In the genomic region with DNA sequence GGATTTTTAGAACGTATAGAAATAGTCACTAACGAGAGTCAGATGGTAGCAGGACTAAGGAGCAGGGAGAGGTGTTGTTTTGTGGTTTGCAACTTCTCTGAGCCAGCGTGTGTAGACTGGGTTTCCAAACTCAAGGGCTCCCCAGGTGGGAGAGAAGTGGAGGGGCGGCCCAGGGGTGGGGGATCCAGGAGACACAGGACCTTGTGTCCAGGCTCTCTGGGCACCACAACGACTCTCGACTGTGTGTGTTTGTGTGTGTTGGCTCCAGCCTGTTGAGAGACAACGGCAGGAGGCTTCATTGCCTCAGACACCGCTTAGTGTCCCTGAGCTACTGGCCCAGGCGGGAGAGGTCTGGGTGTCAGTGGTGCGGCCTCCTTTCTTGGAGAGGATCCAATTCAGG, we compare ENCODE assay signal across 1 cellular context.
TF ChIP-seq lines count a peak whose summit lies in the region.

No MANE protein-coding gene starts in this region.

TF ChIP-seq in H1, 55 proteins besides CTCF, POLR2A, EP300 and RAD21:
- TF ChIP-seq YY1 (IDR thresholded peaks at IDR 0.05; ENCODE audit: low read depth, low read length) (no peak), POLR2AphosphoS5 (IDR thresholded peaks at IDR 0.05; ENCODE audit: low read depth, low read length) (no peak), SIRT6 (IDR thresholded peaks at IDR 0.05; ENCODE audit: low read length) (no peak), SUZ12 (IDR thresholded peaks at IDR 0.05; ENCODE audit: low read length) (no peak), CEBPB (IDR thresholded peaks at IDR 0.05; ENCODE audit: low read depth, low read length) (no peak), BACH1 (IDR thresholded peaks at IDR 0.05; ENCODE audit: low read length) (no peak), SIN3A (conservative IDR thresholded peaks at IDR 0.05 in 1 of 2, IDR thresholded peaks at IDR 0.05 in 1 of 2; ENCODE audit: low read depth in 1 of 2, low read length in 2 of 2) (no peak), KDM1A (IDR thresholded peaks at IDR 0.05; ENCODE audit: borderline replicate concordance, low read length) (no peak), KDM5A (IDR thresholded peaks at IDR 0.05; ENCODE audit: low read length) (no peak), HDAC6 (IDR thresholded peaks at IDR 0.05; ENCODE audit: low read depth, low read length) (no peak), CHD2 (IDR thresholded peaks at IDR 0.05; ENCODE audit: low read length) (no peak), RFX5 (IDR thresholded peaks at IDR 0.05; ENCODE audit: borderline replicate concordance, low read depth, low read length) (no peak), MAFK (IDR thresholded peaks at IDR 0.05; ENCODE audit: low read depth, low read length) (no peak), EGR1 (IDR thresholded peaks at IDR 0.05; ENCODE audit: borderline replicate concordance, low read depth, low read length) (no peak)
- TF ChIP-seq, protein P1, sequence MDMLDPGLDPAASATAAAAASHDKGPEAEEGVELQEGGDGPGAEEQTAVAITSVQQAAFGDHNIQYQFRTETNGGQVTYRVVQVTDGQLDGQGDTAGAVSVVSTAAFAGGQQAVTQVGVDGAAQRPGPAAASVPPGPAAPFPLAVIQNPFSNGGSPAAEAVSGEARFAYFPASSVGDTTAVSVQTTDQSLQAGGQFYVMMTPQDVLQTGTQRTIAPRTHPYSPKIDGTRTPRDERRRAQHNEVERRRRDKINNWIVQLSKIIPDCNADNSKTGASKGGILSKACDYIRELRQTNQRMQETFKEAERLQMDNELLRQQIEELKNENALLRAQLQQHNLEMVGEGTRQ (IDR thresholded peaks at IDR 0.05; ENCODE audit: low read length) = no peak
- TF ChIP-seq, protein P2, sequence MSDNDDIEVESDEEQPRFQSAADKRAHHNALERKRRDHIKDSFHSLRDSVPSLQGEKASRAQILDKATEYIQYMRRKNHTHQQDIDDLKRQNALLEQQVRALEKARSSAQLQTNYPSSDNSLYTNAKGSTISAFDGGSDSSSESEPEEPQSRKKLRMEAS (IDR thresholded peaks at IDR 0.05) = no peak
- TF ChIP-seq, protein P3, sequence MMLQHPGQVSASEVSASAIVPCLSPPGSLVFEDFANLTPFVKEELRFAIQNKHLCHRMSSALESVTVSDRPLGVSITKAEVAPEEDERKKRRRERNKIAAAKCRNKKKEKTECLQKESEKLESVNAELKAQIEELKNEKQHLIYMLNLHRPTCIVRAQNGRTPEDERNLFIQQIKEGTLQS (IDR thresholded peaks at IDR 0.05; ENCODE audit: insufficient read depth, low read depth, low read length) = no peak
- TF ChIP-seq, protein P4, sequence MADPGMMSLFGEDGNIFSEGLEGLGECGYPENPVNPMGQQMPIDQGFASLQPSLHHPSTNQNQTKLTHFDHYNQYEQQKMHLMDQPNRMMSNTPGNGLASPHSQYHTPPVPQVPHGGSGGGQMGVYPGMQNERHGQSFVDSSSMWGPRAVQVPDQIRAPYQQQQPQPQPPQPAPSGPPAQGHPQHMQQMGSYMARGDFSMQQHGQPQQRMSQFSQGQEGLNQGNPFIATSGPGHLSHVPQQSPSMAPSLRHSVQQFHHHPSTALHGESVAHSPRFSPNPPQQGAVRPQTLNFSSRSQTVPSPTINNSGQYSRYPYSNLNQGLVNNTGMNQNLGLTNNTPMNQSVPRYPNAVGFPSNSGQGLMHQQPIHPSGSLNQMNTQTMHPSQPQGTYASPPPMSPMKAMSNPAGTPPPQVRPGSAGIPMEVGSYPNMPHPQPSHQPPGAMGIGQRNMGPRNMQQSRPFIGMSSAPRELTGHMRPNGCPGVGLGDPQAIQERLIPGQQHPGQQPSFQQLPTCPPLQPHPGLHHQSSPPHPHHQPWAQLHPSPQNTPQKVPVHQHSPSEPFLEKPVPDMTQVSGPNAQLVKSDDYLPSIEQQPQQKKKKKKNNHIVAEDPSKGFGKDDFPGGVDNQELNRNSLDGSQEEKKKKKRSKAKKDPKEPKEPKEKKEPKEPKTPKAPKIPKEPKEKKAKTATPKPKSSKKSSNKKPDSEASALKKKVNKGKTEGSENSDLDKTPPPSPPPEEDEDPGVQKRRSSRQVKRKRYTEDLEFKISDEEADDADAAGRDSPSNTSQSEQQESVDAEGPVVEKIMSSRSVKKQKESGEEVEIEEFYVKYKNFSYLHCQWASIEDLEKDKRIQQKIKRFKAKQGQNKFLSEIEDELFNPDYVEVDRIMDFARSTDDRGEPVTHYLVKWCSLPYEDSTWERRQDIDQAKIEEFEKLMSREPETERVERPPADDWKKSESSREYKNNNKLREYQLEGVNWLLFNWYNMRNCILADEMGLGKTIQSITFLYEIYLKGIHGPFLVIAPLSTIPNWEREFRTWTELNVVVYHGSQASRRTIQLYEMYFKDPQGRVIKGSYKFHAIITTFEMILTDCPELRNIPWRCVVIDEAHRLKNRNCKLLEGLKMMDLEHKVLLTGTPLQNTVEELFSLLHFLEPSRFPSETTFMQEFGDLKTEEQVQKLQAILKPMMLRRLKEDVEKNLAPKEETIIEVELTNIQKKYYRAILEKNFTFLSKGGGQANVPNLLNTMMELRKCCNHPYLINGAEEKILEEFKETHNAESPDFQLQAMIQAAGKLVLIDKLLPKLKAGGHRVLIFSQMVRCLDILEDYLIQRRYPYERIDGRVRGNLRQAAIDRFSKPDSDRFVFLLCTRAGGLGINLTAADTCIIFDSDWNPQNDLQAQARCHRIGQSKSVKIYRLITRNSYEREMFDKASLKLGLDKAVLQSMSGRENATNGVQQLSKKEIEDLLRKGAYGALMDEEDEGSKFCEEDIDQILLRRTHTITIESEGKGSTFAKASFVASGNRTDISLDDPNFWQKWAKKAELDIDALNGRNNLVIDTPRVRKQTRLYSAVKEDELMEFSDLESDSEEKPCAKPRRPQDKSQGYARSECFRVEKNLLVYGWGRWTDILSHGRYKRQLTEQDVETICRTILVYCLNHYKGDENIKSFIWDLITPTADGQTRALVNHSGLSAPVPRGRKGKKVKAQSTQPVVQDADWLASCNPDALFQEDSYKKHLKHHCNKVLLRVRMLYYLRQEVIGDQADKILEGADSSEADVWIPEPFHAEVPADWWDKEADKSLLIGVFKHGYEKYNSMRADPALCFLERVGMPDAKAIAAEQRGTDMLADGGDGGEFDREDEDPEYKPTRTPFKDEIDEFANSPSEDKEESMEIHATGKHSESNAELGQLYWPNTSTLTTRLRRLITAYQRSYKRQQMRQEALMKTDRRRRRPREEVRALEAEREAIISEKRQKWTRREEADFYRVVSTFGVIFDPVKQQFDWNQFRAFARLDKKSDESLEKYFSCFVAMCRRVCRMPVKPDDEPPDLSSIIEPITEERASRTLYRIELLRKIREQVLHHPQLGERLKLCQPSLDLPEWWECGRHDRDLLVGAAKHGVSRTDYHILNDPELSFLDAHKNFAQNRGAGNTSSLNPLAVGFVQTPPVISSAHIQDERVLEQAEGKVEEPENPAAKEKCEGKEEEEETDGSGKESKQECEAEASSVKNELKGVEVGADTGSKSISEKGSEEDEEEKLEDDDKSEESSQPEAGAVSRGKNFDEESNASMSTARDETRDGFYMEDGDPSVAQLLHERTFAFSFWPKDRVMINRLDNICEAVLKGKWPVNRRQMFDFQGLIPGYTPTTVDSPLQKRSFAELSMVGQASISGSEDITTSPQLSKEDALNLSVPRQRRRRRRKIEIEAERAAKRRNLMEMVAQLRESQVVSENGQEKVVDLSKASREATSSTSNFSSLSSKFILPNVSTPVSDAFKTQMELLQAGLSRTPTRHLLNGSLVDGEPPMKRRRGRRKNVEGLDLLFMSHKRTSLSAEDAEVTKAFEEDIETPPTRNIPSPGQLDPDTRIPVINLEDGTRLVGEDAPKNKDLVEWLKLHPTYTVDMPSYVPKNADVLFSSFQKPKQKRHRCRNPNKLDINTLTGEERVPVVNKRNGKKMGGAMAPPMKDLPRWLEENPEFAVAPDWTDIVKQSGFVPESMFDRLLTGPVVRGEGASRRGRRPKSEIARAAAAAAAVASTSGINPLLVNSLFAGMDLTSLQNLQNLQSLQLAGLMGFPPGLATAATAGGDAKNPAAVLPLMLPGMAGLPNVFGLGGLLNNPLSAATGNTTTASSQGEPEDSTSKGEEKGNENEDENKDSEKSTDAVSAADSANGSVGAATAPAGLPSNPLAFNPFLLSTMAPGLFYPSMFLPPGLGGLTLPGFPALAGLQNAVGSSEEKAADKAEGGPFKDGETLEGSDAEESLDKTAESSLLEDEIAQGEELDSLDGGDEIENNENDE (IDR thresholded peaks at IDR 0.05; ENCODE audit: insufficient replicate concordance, low read length) = no peak
